In the genomic region with DNA sequence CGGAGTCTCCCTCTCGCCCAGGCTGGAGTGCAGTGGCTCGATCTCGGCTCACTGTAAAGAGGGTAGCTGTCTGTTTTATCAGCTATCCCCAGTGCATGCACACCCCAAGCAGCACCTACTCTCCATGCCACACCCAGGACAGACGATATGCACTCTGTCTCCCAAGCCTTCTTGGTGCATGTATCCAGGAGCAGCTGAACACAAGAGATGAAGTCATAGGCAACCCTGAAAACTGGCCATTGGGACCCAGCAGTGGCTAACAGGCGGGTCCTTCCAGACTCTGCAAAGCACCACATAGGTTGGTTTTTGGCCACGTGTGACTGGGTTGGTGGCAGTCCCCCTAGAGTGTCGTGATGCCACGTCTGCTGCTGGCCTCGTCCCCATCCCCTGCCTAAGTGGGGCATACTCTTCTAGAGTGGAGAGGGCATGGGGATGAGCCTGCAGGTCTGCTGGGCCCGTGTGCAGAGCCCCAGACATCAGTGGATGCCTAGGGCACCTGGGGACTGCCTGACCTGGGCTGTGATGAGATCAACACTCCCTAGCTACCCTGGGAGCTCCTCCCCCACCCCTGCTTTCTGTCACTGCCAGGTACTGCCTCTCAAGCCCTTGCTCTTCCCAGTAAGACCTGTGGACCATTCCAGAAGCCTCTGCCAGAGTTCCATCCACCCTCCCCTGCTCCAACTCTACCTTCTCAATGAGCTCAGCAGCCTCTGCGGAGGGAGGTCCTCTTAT, we compare ENCODE assay signal across 1 cellular context.
TF ChIP-seq lines count a peak whose summit lies in the region.

No MANE protein-coding gene starts in this region.

TF ChIP-seq in GM23338, 12 proteins besides CTCF, POLR2A, EP300 and RAD21:
- TF ChIP-seq STAT1 (IDR thresholded peaks at IDR 0.05; ENCODE audit: unreplicated experiment), result no peak
- no peak for TF ChIP-seq ZNF114 (CRISPR knock-in tag; IDR thresholded peaks at IDR 0.05)
